In genomic region chr10:88076027-88076880, GRCh38 we compare ENCODE assay signal across 13 cellular contexts.
DNase-seq lines count a peak whose midpoint lies in the region; ATAC-seq and TF ChIP-seq lines count a peak whose summit lies in the region.
"Had no signal": no experiment of that assay in that cellular context is flagged by ENCODE, and none has a peak within 500 bp of the region (broad histone marks: within the 10 kb centered on the region; RNA-seq: fewer than 3 reads in every experiment).

No MANE protein-coding gene starts in this region.

- H3K27ac ChIP-seq in uterus (peak overlapping the region in 1 of 2 donors; percentile 27), ascending aorta (peak overlapping the region in 1 of 2 donors; percentile 3)

- H3K9me3 Mint-ChIP-seq in natural killer cell treated with Interleukin-12 subunit alpha and Interleukin-12 subunit beta and Interleukin-15 and Interleukin-18, amount 100 ng/mL, for 72 hours: no peaks in the 10 kb centered on the region
- H3K9me3 Mint-ChIP-seq: stimulated activated naive CD8-positive, alpha-beta T cell treated with anti-CD3 and anti-CD28 coated beads, Interleukin-15, Interleukin-2, amounts not matched to agents 100 ng/mL and 50 ng/mL, for 24 hours had no signal

- ATAC-seq in GM19025 (IDR thresholded peaks at IDR 0.05; ENCODE audit: low read depth, unreplicated experiment): peak; percentile 51
- ATAC-seq in HG02610 (IDR thresholded peaks at IDR 0.05; ENCODE audit: unreplicated experiment): peak; percentile 57
- peak; percentile 83 to 92 for ATAC-seq in natural killer cell treated with Interleukin-12 subunit alpha and Interleukin-12 subunit beta and Interleukin-15 and Interleukin-18, amount 100 ng/mL, for 72 hours

- H3K27me3 ChIP-seq in uterus: no peaks in the 10 kb centered on the region
- no peaks in the 10 kb centered on the region for H3K27me3 ChIP-seq in ascending aorta

- peak overlapping the region; percentile 14 to 32 for H3K27ac Mint-ChIP-seq in natural killer cell treated with Interleukin-12 subunit alpha and Interleukin-12 subunit beta and Interleukin-15 and Interleukin-18, amount 100 ng/mL, for 72 hours
- H3K27ac Mint-ChIP-seq: activated CD4-positive, alpha-beta T cell treated with anti-CD3 and anti-CD28 coated beads, Interleukin-2, amount 10 ng/mL, durations not matched to agents 24 days and 14 days; stimulated activated naive CD8-positive, alpha-beta T cell treated with anti-CD3 and anti-CD28 coated beads, Interleukin-15, Interleukin-2, amounts not matched to agents 100 ng/mL and 50 ng/mL, for 24 hours had no signal

- no peaks in the 10 kb centered on the region for H3K9me3 ChIP-seq in uterus
- no peaks in the 10 kb centered on the region for H3K9me3 ChIP-seq in ascending aorta

- intact Hi-C loops in uterus (cut with DNase I; ENCODE audit: low total_unique reads) (no loop called here), ascending aorta (cut with DNase I) (no loop called here)

- H3K4me3 ChIP-seq in uterus (no peak overlapping the region), ascending aorta (no peak overlapping the region)

- H3K27me3 Mint-ChIP-seq in natural killer cell treated with Interleukin-12 subunit alpha and Interleukin-12 subunit beta and Interleukin-15 and Interleukin-18, amount 100 ng/mL, for 72 hours: peaks cover 53 to 55% of the 10 kb centered on the region in 2 donors
- H3K27me3 Mint-ChIP-seq: stimulated activated naive CD8-positive, alpha-beta T cell treated with anti-CD3 and anti-CD28 coated beads, Interleukin-15, Interleukin-2, amounts not matched to agents 100 ng/mL and 50 ng/mL, for 24 hours had no signal

- H3K4me1 ChIP-seq in uterus: no peaks in the 10 kb centered on the region
- H3K4me1 ChIP-seq in ascending aorta: peaks cover 3 to 5% of the 10 kb centered on the region in 2 donors

- peaks cover 31 to 44% of the 10 kb centered on the region in 2 donors for H3K4me1 Mint-ChIP-seq in natural killer cell treated with Interleukin-12 subunit alpha and Interleukin-12 subunit beta and Interleukin-15 and Interleukin-18, amount 100 ng/mL, for 72 hours (ENCODE audit: low read depth in 2 of 2)

- TF ChIP-seq CTCF in uterus (IDR thresholded peaks at IDR 0.05): no peak
- no peak for TF ChIP-seq CTCF in ascending aorta (IDR thresholded peaks at IDR 0.05)

- peak; percentile 1 for DNase-seq in LoVo (ENCODE audit: low spot score)
- no peak for DNase-seq in natural killer cell treated with Interleukin-12 subunit alpha and Interleukin-12 subunit beta and Interleukin-15 and Interleukin-18, amount 100 ng/mL, for 72 hours (ENCODE audit: low spot score)
- DNase-seq in uterus: no peak
- DNase-seq in NCI-H1436 treated with DMSO at 0.1 percent for 48 hours (lab: John Stamatoyannopoulos, UW): no peak
- DNase-seq in ascending aorta (ENCODE audit: low spot score in 2 of 2): no peak
- DNase-seq in anterior cingulate cortex (lab: John Stamatoyannopoulos, UW): no peak
- DNase-seq: activated CD4-positive, alpha-beta T cell treated with anti-CD3 and anti-CD28 coated beads, Interleukin-2, amount 10 ng/mL, durations not matched to agents 24 days and 14 days; COR-L47; hippocampal formation; NCI-H2029 treated with DMSO at 0.1 percent for 48 hours had no signal

- no peaks in the 10 kb centered on the region for H3K36me3 Mint-ChIP-seq in natural killer cell treated with Interleukin-12 subunit alpha and Interleukin-12 subunit beta and Interleukin-15 and Interleukin-18, amount 100 ng/mL, for 72 hours

- TF ChIP-seq POLR2A in uterus (IDR thresholded peaks at IDR 0.05): no peak

- H3K36me3 ChIP-seq in uterus (no peaks in the 10 kb centered on the region), ascending aorta (no peaks in the 10 kb centered on the region)

- H3K4me3 Mint-ChIP-seq in natural killer cell treated with Interleukin-12 subunit alpha and Interleukin-12 subunit beta and Interleukin-15 and Interleukin-18, amount 100 ng/mL, for 72 hours: peak overlapping the region; percentile 45
- H3K4me3 Mint-ChIP-seq: activated CD4-positive, alpha-beta T cell treated with anti-CD3 and anti-CD28 coated beads, Interleukin-2, amount 10 ng/mL, durations not matched to agents 24 days and 14 days; stimulated activated naive CD8-positive, alpha-beta T cell treated with anti-CD3 and anti-CD28 coated beads, Interleukin-15, Interleukin-2, amounts not matched to agents 100 ng/mL and 50 ng/mL, for 24 hours had no signal
